ENCODE assay signal across 21 cellular contexts in the genomic region with DNA sequence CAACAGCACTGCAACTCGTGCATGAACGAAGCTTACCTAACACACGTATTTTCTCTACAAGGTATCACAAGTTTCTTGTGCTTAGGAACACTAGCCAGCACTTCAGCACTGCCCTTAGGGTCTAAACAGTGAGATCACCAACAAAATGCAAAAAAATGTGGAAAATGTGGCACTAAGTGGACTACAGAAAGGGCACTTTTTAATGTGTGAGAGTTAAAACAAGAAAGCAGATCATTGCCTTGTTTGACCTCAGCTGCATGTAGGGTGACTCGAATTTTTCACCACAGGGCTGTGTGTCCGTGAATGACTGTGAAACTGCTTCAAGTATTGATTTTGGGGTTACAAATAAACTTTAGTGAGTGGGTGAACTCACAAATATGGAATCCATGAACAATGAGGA.
"Had no signal": no experiment of that assay in that cellular context is flagged by ENCODE, and none has a peak within 500 bp of the region (broad histone marks: within the 10 kb centered on the region; RNA-seq: fewer than 3 reads in every experiment).

No MANE protein-coding gene starts in this region.

- H3K4me1 ChIP-seq: right lobe of liver, suprapubic skin had no signal

- H3K36me3 Mint-ChIP-seq: naive thymus-derived CD4-positive, alpha-beta T cell; type B pancreatic cell had no signal

- H3K27me3 ChIP-seq: adrenal gland, right lobe of liver, suprapubic skin had no signal

- H3K27me3 Mint-ChIP-seq: activated naive CD4-positive, alpha-beta T cell treated with anti-CD3 and anti-CD28 coated beads, Interleukin-2, amount 50 U/mL, for 24 hours; naive thymus-derived CD4-positive, alpha-beta T cell; stimulated activated naive CD8-positive, alpha-beta T cell treated with anti-CD3 and anti-CD28 coated beads, Interleukin-15, amount 100 ng/mL, for 72 hours; type B pancreatic cell had no signal

- H3K9me3 Mint-ChIP-seq: activated naive CD4-positive, alpha-beta T cell treated with anti-CD3 and anti-CD28 coated beads, Interleukin-2, amount 50 U/mL, for 24 hours; effector memory CD8-positive, alpha-beta T cell; stimulated activated naive CD8-positive, alpha-beta T cell treated with anti-CD3 and anti-CD28 coated beads, Interleukin-15, amount 100 ng/mL, for 72 hours; type B pancreatic cell had no signal

- H3K27ac ChIP-seq: adrenal gland, psoas muscle, right lobe of liver, suprapubic skin, WERI-Rb-1 had no signal

- H3K9me3 ChIP-seq: adrenal gland, mucosa of descending colon, psoas muscle, right lobe of liver, suprapubic skin had no signal

- ATAC-seq: effector memory CD8-positive, alpha-beta T cell; left ventricle myocardium superior; mucosa of descending colon; naive thymus-derived CD4-positive, alpha-beta T cell; psoas muscle; stimulated activated naive CD8-positive, alpha-beta T cell treated with anti-CD3 and anti-CD28 coated beads, Interleukin-15, amount 100 ng/mL, for 72 hours had no signal

- H3K4me3 ChIP-seq: adrenal gland, mucosa of descending colon, psoas muscle, right lobe of liver, smooth muscle cell, suprapubic skin had no signal

- H3K4me3 Mint-ChIP-seq: activated naive CD4-positive, alpha-beta T cell treated with anti-CD3 and anti-CD28 coated beads, Interleukin-2, amount 50 U/mL, for 24 hours; effector memory CD8-positive, alpha-beta T cell; naive thymus-derived CD4-positive, alpha-beta T cell; stimulated activated naive CD8-positive, alpha-beta T cell treated with anti-CD3 and anti-CD28 coated beads, Interleukin-15, amount 100 ng/mL, for 72 hours; type B pancreatic cell had no signal

- H3K27ac Mint-ChIP-seq: activated naive CD4-positive, alpha-beta T cell treated with anti-CD3 and anti-CD28 coated beads, Interleukin-2, amount 50 U/mL, for 24 hours; effector memory CD8-positive, alpha-beta T cell; stimulated activated naive CD8-positive, alpha-beta T cell treated with anti-CD3 and anti-CD28 coated beads, Interleukin-15, amount 100 ng/mL, for 72 hours; type B pancreatic cell had no signal

- DNase-seq: activated CD4-positive, alpha-beta T cell treated with anti-CD3 and anti-CD28 coated beads for 1 hour; activated CD8-positive, alpha-beta memory T cell treated with anti-CD3 and anti-CD28 coated beads for 24 hours; activated CD8-positive, alpha-beta memory T cell treated with anti-CD3 and anti-CD28 coated beads, Interleukin-2, amount 50 U/mL, for 48 hours; activated effector memory CD4-positive, alpha-beta T cell treated with Interleukin-2 at 50 U/mL for 16 hours; activated T-cell treated with anti-CD3 and anti-CD28 coated beads, Interleukin-2, amount 50 U/mL, for 48 hours; adrenal gland; dermis blood vessel endothelial cell; effector memory CD8-positive, alpha-beta T cell; kidney glomerular epithelial cell; left ventricle myocardium superior; mucosa of descending colon; naive thymus-derived CD4-positive, alpha-beta T cell; psoas muscle; right lobe of liver; stimulated activated CD4-positive, alpha-beta T cell treated with anti-CD3 and anti-CD28 coated beads, Interleukin-4, amount 100 ng/mL, for 1 hour; stimulated activated naive CD8-positive, alpha-beta T cell treated with anti-CD3 and anti-CD28 coated beads, Interleukin-15, amount 100 ng/mL, for 72 hours; WERI-Rb-1 had no signal

- H3K36me3 ChIP-seq: adrenal gland, right lobe of liver, suprapubic skin, WERI-Rb-1 had no signal
